ENCODE assay signal across 1 cellular context in genomic region chr17:81804559-81805399, GRCh38.
TF ChIP-seq lines count a peak whose summit lies in the region.

No MANE protein-coding gene starts in this region.

TF ChIP-seq in HepG2, 621 proteins besides CTCF, POLR2A, EP300 and RAD21 (continued from another document and continues in another):
- peak; percentile 32; the same call in 1 of the 2 replicates for TF ChIP-seq ARID4A (CRISPR knock-in tag; IDR thresholded peaks at IDR 0.05; ENCODE audit: borderline replicate concordance)
- TF ChIP-seq, protein P1, sequence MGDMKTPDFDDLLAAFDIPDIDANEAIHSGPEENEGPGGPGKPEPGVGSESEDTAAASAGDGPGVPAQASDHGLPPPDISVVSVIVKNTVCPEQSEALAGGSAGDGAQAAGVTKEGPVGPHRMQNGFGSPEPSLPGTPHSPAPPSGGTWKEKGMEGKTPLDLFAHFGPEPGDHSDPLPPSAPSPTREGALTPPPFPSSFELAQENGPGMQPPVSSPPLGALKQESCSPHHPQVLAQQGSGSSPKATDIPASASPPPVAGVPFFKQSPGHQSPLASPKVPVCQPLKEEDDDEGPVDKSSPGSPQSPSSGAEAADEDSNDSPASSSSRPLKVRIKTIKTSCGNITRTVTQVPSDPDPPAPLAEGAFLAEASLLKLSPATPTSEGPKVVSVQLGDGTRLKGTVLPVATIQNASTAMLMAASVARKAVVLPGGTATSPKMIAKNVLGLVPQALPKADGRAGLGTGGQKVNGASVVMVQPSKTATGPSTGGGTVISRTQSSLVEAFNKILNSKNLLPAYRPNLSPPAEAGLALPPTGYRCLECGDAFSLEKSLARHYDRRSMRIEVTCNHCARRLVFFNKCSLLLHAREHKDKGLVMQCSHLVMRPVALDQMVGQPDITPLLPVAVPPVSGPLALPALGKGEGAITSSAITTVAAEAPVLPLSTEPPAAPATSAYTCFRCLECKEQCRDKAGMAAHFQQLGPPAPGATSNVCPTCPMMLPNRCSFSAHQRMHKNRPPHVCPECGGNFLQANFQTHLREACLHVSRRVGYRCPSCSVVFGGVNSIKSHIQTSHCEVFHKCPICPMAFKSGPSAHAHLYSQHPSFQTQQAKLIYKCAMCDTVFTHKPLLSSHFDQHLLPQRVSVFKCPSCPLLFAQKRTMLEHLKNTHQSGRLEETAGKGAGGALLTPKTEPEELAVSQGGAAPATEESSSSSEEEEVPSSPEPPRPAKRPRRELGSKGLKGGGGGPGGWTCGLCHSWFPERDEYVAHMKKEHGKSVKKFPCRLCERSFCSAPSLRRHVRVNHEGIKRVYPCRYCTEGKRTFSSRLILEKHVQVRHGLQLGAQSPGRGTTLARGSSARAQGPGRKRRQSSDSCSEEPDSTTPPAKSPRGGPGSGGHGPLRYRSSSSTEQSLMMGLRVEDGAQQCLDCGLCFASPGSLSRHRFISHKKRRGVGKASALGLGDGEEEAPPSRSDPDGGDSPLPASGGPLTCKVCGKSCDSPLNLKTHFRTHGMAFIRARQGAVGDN (CRISPR knock-in tag; IDR thresholded peaks at IDR 0.05), result peak; percentile 60
- 0 out of 2 replicates have a peak, but pooled peaks have one; percentile 32 for TF ChIP-seq MEIS2 (CRISPR knock-in tag; IDR thresholded peaks at IDR 0.05)
- no peak for TF ChIP-seq ZNF317 (CRISPR knock-in tag; IDR thresholded peaks at IDR 0.05)
- peak; percentile 49 for TF ChIP-seq AGO1 (IDR thresholded peaks at IDR 0.05; ENCODE audit: low read depth, low read length, poor library complexity, severe bottlenecking)
- peak; percentile 28 for TF ChIP-seq HNRNPLL (IDR thresholded peaks at IDR 0.05; ENCODE audit: low read depth, low read length, poor library complexity, severe bottlenecking)
- TF ChIP-seq, protein P2, sequence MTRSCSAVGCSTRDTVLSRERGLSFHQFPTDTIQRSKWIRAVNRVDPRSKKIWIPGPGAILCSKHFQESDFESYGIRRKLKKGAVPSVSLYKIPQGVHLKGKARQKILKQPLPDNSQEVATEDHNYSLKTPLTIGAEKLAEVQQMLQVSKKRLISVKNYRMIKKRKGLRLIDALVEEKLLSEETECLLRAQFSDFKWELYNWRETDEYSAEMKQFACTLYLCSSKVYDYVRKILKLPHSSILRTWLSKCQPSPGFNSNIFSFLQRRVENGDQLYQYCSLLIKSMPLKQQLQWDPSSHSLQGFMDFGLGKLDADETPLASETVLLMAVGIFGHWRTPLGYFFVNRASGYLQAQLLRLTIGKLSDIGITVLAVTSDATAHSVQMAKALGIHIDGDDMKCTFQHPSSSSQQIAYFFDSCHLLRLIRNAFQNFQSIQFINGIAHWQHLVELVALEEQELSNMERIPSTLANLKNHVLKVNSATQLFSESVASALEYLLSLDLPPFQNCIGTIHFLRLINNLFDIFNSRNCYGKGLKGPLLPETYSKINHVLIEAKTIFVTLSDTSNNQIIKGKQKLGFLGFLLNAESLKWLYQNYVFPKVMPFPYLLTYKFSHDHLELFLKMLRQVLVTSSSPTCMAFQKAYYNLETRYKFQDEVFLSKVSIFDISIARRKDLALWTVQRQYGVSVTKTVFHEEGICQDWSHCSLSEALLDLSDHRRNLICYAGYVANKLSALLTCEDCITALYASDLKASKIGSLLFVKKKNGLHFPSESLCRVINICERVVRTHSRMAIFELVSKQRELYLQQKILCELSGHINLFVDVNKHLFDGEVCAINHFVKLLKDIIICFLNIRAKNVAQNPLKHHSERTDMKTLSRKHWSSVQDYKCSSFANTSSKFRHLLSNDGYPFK (CRISPR knock-in tag; IDR thresholded peaks at IDR 0.05; ENCODE audit: borderline replicate concordance), result no peak
- peak; percentile 43; the same call in 1 of the 2 replicates for TF ChIP-seq PHF21A (CRISPR knock-in tag; IDR thresholded peaks at IDR 0.05)
- TF ChIP-seq, protein P3, sequence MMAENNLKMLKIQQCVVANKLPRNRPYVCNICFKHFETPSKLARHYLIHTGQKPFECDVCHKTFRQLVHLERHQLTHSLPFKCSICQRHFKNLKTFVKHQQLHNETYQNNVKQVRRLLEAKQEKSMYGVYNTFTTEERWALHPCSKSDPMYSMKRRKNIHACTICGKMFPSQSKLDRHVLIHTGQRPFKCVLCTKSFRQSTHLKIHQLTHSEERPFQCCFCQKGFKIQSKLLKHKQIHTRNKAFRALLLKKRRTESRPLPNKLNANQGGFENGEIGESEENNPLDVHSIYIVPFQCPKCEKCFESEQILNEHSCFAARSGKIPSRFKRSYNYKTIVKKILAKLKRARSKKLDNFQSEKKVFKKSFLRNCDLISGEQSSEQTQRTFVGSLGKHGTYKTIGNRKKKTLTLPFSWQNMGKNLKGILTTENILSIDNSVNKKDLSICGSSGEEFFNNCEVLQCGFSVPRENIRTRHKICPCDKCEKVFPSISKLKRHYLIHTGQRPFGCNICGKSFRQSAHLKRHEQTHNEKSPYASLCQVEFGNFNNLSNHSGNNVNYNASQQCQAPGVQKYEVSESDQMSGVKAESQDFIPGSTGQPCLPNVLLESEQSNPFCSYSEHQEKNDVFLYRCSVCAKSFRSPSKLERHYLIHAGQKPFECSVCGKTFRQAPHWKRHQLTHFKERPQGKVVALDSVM (CRISPR knock-in tag; IDR thresholded peaks at IDR 0.05), result no peak
- TF ChIP-seq GRHL1 (CRISPR knock-in tag; conservative IDR thresholded peaks at IDR 0.05), result no peak
- peak; percentile 36; the same call in 1 of the 2 replicates for TF ChIP-seq MTA1 (CRISPR knock-in tag; IDR thresholded peaks at IDR 0.05; ENCODE audit: borderline replicate concordance)
- TF ChIP-seq UBTF (CRISPR knock-in tag; IDR thresholded peaks at IDR 0.05), result peak; percentile 27
- TF ChIP-seq, protein P4, sequence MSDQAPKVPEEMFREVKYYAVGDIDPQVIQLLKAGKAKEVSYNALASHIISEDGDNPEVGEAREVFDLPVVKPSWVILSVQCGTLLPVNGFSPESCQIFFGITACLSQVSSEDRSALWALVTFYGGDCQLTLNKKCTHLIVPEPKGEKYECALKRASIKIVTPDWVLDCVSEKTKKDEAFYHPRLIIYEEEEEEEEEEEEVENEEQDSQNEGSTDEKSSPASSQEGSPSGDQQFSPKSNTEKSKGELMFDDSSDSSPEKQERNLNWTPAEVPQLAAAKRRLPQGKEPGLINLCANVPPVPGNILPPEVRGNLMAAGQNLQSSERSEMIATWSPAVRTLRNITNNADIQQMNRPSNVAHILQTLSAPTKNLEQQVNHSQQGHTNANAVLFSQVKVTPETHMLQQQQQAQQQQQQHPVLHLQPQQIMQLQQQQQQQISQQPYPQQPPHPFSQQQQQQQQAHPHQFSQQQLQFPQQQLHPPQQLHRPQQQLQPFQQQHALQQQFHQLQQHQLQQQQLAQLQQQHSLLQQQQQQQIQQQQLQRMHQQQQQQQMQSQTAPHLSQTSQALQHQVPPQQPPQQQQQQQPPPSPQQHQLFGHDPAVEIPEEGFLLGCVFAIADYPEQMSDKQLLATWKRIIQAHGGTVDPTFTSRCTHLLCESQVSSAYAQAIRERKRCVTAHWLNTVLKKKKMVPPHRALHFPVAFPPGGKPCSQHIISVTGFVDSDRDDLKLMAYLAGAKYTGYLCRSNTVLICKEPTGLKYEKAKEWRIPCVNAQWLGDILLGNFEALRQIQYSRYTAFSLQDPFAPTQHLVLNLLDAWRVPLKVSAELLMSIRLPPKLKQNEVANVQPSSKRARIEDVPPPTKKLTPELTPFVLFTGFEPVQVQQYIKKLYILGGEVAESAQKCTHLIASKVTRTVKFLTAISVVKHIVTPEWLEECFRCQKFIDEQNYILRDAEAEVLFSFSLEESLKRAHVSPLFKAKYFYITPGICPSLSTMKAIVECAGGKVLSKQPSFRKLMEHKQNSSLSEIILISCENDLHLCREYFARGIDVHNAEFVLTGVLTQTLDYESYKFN (CRISPR knock-in tag; conservative IDR thresholded peaks at IDR 0.05), result 0 out of 2 replicates have a peak, but pooled peaks have one; percentile 39
- TF ChIP-seq, protein P5, sequence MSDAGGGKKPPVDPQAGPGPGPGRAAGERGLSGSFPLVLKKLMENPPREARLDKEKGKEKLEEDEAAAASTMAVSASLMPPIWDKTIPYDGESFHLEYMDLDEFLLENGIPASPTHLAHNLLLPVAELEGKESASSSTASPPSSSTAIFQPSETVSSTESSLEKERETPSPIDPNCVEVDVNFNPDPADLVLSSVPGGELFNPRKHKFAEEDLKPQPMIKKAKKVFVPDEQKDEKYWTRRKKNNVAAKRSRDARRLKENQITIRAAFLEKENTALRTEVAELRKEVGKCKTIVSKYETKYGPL (CRISPR knock-in tag; IDR thresholded peaks at IDR 0.05), result no peak
- TF ChIP-seq, protein P6, sequence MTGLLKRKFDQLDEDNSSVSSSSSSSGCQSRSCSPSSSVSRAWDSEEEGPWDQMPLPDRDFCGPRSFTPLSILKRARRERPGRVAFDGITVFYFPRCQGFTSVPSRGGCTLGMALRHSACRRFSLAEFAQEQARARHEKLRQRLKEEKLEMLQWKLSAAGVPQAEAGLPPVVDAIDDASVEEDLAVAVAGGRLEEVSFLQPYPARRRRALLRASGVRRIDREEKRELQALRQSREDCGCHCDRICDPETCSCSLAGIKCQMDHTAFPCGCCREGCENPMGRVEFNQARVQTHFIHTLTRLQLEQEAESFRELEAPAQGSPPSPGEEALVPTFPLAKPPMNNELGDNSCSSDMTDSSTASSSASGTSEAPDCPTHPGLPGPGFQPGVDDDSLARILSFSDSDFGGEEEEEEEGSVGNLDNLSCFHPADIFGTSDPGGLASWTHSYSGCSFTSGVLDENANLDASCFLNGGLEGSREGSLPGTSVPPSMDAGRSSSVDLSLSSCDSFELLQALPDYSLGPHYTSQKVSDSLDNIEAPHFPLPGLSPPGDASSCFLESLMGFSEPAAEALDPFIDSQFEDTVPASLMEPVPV (CRISPR knock-in tag; IDR thresholded peaks at IDR 0.05), result peak; percentile 26; the same call in 1 of the 2 replicates
- TF ChIP-seq, protein P7, sequence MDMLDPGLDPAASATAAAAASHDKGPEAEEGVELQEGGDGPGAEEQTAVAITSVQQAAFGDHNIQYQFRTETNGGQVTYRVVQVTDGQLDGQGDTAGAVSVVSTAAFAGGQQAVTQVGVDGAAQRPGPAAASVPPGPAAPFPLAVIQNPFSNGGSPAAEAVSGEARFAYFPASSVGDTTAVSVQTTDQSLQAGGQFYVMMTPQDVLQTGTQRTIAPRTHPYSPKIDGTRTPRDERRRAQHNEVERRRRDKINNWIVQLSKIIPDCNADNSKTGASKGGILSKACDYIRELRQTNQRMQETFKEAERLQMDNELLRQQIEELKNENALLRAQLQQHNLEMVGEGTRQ (IDR thresholded peaks at IDR 0.05; ENCODE audit: low read depth, low read length), result peak; percentile 36; the same call in 1 of the 2 replicates
- TF ChIP-seq, protein P7 (CRISPR knock-in tag; IDR thresholded peaks at IDR 0.05; ENCODE audit: borderline replicate concordance), result no peak
- TF ChIP-seq ZNF274 (CRISPR knock-in tag; IDR thresholded peaks at IDR 0.05), result peak; percentile 34; the same call in 1 of the 2 replicates
- TF ChIP-seq, protein P8, sequence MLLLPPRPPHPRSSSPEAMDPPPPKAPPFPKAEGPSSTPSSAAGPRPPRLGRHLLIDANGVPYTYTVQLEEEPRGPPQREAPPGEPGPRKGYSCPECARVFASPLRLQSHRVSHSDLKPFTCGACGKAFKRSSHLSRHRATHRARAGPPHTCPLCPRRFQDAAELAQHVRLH (CRISPR knock-in tag; IDR thresholded peaks at IDR 0.05; ENCODE audit: borderline replicate concordance, low read depth), result no peak
